In the genomic region with DNA sequence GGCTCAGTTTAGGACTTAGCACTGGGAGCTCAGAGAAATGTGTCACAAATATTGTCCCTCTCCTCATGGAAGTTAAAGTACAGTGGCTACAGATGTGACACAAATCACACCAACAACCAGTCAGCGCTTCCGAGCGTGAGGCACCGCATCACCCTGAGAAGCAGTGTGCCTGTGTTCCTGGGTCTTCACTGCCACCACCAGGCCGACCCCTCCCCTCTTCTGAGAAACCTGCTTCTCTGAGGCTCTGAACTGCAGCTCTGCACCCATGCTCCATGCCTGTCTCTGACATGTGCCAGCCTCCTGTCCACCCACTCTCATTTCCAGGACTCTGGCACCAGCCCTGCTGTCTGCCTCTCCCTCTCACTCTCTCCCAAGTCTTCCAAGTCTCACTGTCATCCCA, we compare ENCODE assay signal across 24 cellular contexts.
DNase-seq lines count a peak whose midpoint lies in the region; ATAC-seq, FAIRE-seq and TF ChIP-seq lines count a peak whose summit lies in the region.
"Had no signal": no experiment of that assay in that cellular context is flagged by ENCODE, and none has a peak within 500 bp of the region (broad histone marks: within the 10 kb centered on the region; RNA-seq: fewer than 3 reads in every experiment).

No MANE protein-coding gene starts in this region.

- no peak for TF ChIP-seq POLR2A in H1 (IDR thresholded peaks at IDR 0.05; ENCODE audit: control extremely low read depth in 1 of 2, low read depth in 2 of 2, low read length in 2 of 2)

- no peaks in the 10 kb centered on the region; the same call in 1 of the 2 replicates for H3K23me2 ChIP-seq in H1 (ENCODE audit: low read depth, low read length)

- H3K9me3 ChIP-seq in DND-41 (ENCODE audit: insufficient read depth, low read length, severe bottlenecking) (no peaks in the 10 kb centered on the region), H1 (ENCODE audit: insufficient read depth in 2 of 2, low read depth in 1 of 2, low read length in 1 of 2) (no peaks in the 10 kb centered on the region), ascending aorta (no peaks in the 10 kb centered on the region)
- H3K9me3 ChIP-seq: BE2C, BLaER1 had no signal

- no peak overlapping the region for H2BK120ac ChIP-seq in H1 (replicated peaks; ENCODE audit: low read depth, low read length)

- no peaks in the 10 kb centered on the region for H3K9me2 ChIP-seq in GM23338 (ENCODE audit: insufficient read depth)

- H3K79me1 ChIP-seq in H1 (ENCODE audit: low read depth, low read length): no peaks in the 10 kb centered on the region

- H3K4me2 ChIP-seq in DND-41 (ENCODE audit: insufficient read depth, low read length): no peak overlapping the region
- H3K4me2 ChIP-seq in GM23338: no peak overlapping the region
- no peak overlapping the region for H3K4me2 ChIP-seq in H1 (ENCODE audit: insufficient read depth in 1 of 2, low read depth in 2 of 2, low read length in 2 of 2)
- H3K4me2 ChIP-seq: BLaER1 had no signal

- H3K14ac ChIP-seq in H1 (ENCODE audit: insufficient read length): no peak overlapping the region

- H3K9me3 Mint-ChIP-seq in GM23338 (no peaks in the 10 kb centered on the region; the same call in 2 of the 3 replicates), chondrocyte (ENCODE audit: low read depth) (no peaks in the 10 kb centered on the region)
- H3K9me3 Mint-ChIP-seq: CD14-positive monocyte; CD4-positive, alpha-beta memory T cell; CD4-positive, CD25-positive, alpha-beta regulatory T cell; CD8-positive, alpha-beta memory T cell had no signal

- H3F3A ChIP-seq in GM23338 (replicated peaks; ENCODE audit: low read depth): no peaks in the 10 kb centered on the region

- intact Hi-C loops in ascending aorta (cut with DNase I): no loop called here

- no peak overlapping the region for H4K91ac ChIP-seq in H1 (replicated peaks; ENCODE audit: insufficient read length, low read length)

- no peak for TF ChIP-seq EP300 in H1 (IDR thresholded peaks at IDR 0.05; ENCODE audit: borderline replicate concordance in 1 of 2, low read depth in 2 of 2, low read length in 2 of 2)

- H3K4me3 Mint-ChIP-seq in GM23338 (no peak overlapping the region), chondrocyte (ENCODE audit: unreplicated experiment) (no peak overlapping the region)
- H3K4me3 Mint-ChIP-seq: CD14-positive monocyte; CD4-positive, alpha-beta memory T cell; CD4-positive, CD25-positive, alpha-beta regulatory T cell; CD8-positive, alpha-beta memory T cell had no signal

- H3K23ac ChIP-seq in H1 (ENCODE audit: insufficient read length): no peak overlapping the region

- no peak overlapping the region for H3K27ac ChIP-seq in DND-41 (ENCODE audit: low read length)
- H3K27ac ChIP-seq in GM23338 (ENCODE audit: low read depth): no peak overlapping the region
- H3K27ac ChIP-seq in H1 (ENCODE audit: low read depth, low read length): no peak overlapping the region
- H3K27ac ChIP-seq in ascending aorta: no peak overlapping the region
- H3K27ac ChIP-seq: BLaER1 had no signal

- CTCF ChIA-PET in H1 (lab: Charles Lee; ENCODE audit: partially characterized antibody): interaction anchor here (1.8 to 2.3 kb wide), 2 partner anchors 9 kb away, joined by 7 to 11 read pairs; no protein-coding TSS in a partner anchor

- H3K27me3 Mint-ChIP-seq in GM23338 (ENCODE audit: insufficient read depth, low read depth, poor library complexity) (peaks cover 1% of the 10 kb centered on the region), chondrocyte (ENCODE audit: low read depth) (peaks cover 13% of the 10 kb centered on the region)

- H2BK15ac ChIP-seq in H1 (ENCODE audit: low read length): no peak overlapping the region

- DNase-seq in DND-41 (no peak), GM23338 (ENCODE audit: low spot score) (no peak), H1 (ENCODE audit: low read depth in 1 of 2, low spot score in 2 of 2) (no peak), ascending aorta (ENCODE audit: low spot score in 2 of 2) (no peak), chondrocyte (ENCODE audit: low spot score) (no peak)
- DNase-seq: 8988T; ACHN; BE2C; C1 segment of cervical spinal cord; CD4-positive, alpha-beta memory T cell; CD4-positive, CD25-positive, alpha-beta regulatory T cell; CD8-positive, alpha-beta memory T cell; COR-L47; DMS 273 treated with DMSO at 0.1 percent for 48 hours; DMS153; DMS53; DMS79; GF-D8 had no signal

- TF ChIP-seq CTCF in DND-41 (IDR thresholded peaks at IDR 0.05; ENCODE audit: borderline replicate concordance, extremely low read depth, low read length, poor library complexity, severe bottlenecking) (no peak), GM23338 (conservative IDR thresholded peaks at IDR 0.05; ENCODE audit: low read depth in 2 of 2) (peak in 1 of 2 experiments; percentile 39; a peak in 2 of 4 replicates), H1 (IDR thresholded peaks at IDR 0.05; ENCODE audit: control extremely low read depth in 1 of 3, insufficient read depth in 1 of 3, low read depth in 1 of 3, low read length in 3 of 3) (peak in 1 of 3 experiments; percentile 21; a peak in 1 of 4 replicates), ascending aorta (IDR thresholded peaks at IDR 0.05) (no peak), chondrocyte (IDR thresholded peaks at IDR 0.05) (no peak)

- H2BK12ac ChIP-seq in H1 (ENCODE audit: low read depth, low read length): no peak overlapping the region

- no peak overlapping the region for H3K56ac ChIP-seq in H1 (replicated peaks; ENCODE audit: insufficient read length, low read depth, low read length)

- POLR2A ChIA-PET in H1 (lab: Charles Lee; ENCODE audit: partially characterized antibody): no interaction called here

- TF ChIP-seq RAD21 in H1 (IDR thresholded peaks at IDR 0.05 in 1 of 2, conservative IDR thresholded peaks at IDR 0.05 in 1 of 2; ENCODE audit: low read depth in 2 of 2, low read length in 2 of 2): peak; percentile 25 to 29; a peak in 3 of 4 replicates

- H3K18ac ChIP-seq in H1 (ENCODE audit: extremely low read depth, low read length): no peak overlapping the region

- H3K4me1 ChIP-seq in DND-41 (ENCODE audit: insufficient read depth, low read length): no peaks in the 10 kb centered on the region
- H3K4me1 ChIP-seq in GM23338 (ENCODE audit: insufficient read depth): no peaks in the 10 kb centered on the region
- H3K4me1 ChIP-seq in H1 (replicated peaks in 1 of 4; ENCODE audit: control insufficient read depth in 3 of 4, insufficient read depth in 4 of 4, low read length in 3 of 4): peaks cover 0 to 2% (median 0%) of the 10 kb centered on the region in 4 experiments; a peak in 2 of 7 replicates
- H3K4me1 ChIP-seq in ascending aorta: no peaks in the 10 kb centered on the region
- H3K4me1 ChIP-seq: BE2C, BLaER1 had no signal

- H4K5ac ChIP-seq in H1 (ENCODE audit: insufficient read length, low read depth, low read length): no peak overlapping the region

- no peak overlapping the region for H2AK5ac ChIP-seq in H1 (ENCODE audit: low read depth, low read length)

- no peaks in the 10 kb centered on the region for H3K79me2 ChIP-seq in DND-41 (ENCODE audit: insufficient read depth, low read length)
- no peaks in the 10 kb centered on the region for H3K79me2 ChIP-seq in GM23338 (replicated peaks; ENCODE audit: insufficient read depth)
- H3K79me2 ChIP-seq in H1 (ENCODE audit: control insufficient read depth in 1 of 2, insufficient read depth in 2 of 2, low read length in 2 of 2): no peaks in the 10 kb centered on the region

- H3K27ac Mint-ChIP-seq in GM23338 (no peak overlapping the region), chondrocyte (ENCODE audit: unreplicated experiment) (no peak overlapping the region)
- H3K27ac Mint-ChIP-seq: CD14-positive monocyte; CD4-positive, alpha-beta memory T cell; CD4-positive, CD25-positive, alpha-beta regulatory T cell; CD8-positive, alpha-beta memory T cell had no signal

- ATAC-seq in DND-41 (ENCODE audit: insufficient read depth, low read depth) (peak; percentile 24; the same call in 1 of the 3 replicates), GM23338 (peak; percentile 37; the same call in 2 of the 3 replicates)

- H3K36me3 ChIP-seq in DND-41 (ENCODE audit: insufficient read depth, low read length) (no peaks in the 10 kb centered on the region), GM23338 (ENCODE audit: insufficient read depth) (no peaks in the 10 kb centered on the region), H1 (ENCODE audit: control insufficient read depth in 2 of 4, insufficient read depth in 4 of 4, low read length in 3 of 4) (no peaks in the 10 kb centered on the region), ascending aorta (no peaks in the 10 kb centered on the region)
- H3K36me3 ChIP-seq: BE2C, BLaER1 had no signal

- H3K4me3 ChIP-seq in DND-41 (ENCODE audit: low read depth in 1 of 2, low read length in 2 of 2): no peak overlapping the region
- H3K4me3 ChIP-seq in GM23338: no peak overlapping the region
- no peak overlapping the region for H3K4me3 ChIP-seq in H1 (ENCODE audit: extremely low read depth in 1 of 4, insufficient read depth in 2 of 4, low read depth in 3 of 4, low read length in 4 of 4)
- no peak overlapping the region for H3K4me3 ChIP-seq in ascending aorta
- H3K4me3 ChIP-seq: BLaER1 had no signal

- no peak overlapping the region for H2BK5ac ChIP-seq in H1 (ENCODE audit: low read depth, low read length)

- H2AFZ ChIP-seq in DND-41 (ENCODE audit: low read depth, low read length) (no peak overlapping the region), GM23338 (no peak overlapping the region), H1 (ENCODE audit: low read length) (no peak overlapping the region)

- WGBS in H1 (ENCODE audit: extremely low coverage in 1 of 2, insufficient coverage in 1 of 2, insufficient read length in 1 of 2, insufficient replicate concordance in 2 of 2, low coverage in 1 of 2, low lambda C conversion rate in 2 of 2, missing lambda C conversion rate in 1 of 2), 2 experiments: 96% methylated on average over 5 of the region's 5 CpGs; no CpG with 5 or more reads in 1 of the 2 experiments

- H3K4me1 Mint-ChIP-seq in GM23338 (no peaks in the 10 kb centered on the region), chondrocyte (ENCODE audit: low read depth) (no peaks in the 10 kb centered on the region)
- H3K4me1 Mint-ChIP-seq: CD4-positive, alpha-beta memory T cell; CD4-positive, CD25-positive, alpha-beta regulatory T cell; CD8-positive, alpha-beta memory T cell had no signal

- no peak overlapping the region for H3K9ac ChIP-seq in DND-41 (ENCODE audit: low read depth, low read length)
- H3K9ac ChIP-seq in H1 (replicated peaks in 1 of 4; ENCODE audit: extremely low read depth in 1 of 4, low read depth in 3 of 4, low read length in 3 of 4): no peak overlapping the region
- H3K9ac ChIP-seq: BLaER1 had no signal

- H4K20me1 ChIP-seq in DND-41 (ENCODE audit: insufficient read depth, low read length) (no peaks in the 10 kb centered on the region), GM23338 (replicated peaks; ENCODE audit: insufficient read depth) (no peaks in the 10 kb centered on the region), H1 (replicated peaks in 1 of 2; ENCODE audit: control insufficient read depth in 1 of 2, insufficient read depth in 2 of 2, low read length in 2 of 2) (no peaks in the 10 kb centered on the region)
- H4K20me1 ChIP-seq: BLaER1 had no signal

- H3K4ac ChIP-seq in H1 (replicated peaks; ENCODE audit: insufficient read length, low read depth, low read length): no peak overlapping the region

- H4K8ac ChIP-seq in H1 (ENCODE audit: extremely low read depth, insufficient read depth, low read length): no peak overlapping the region

- H3K36me3 Mint-ChIP-seq in GM23338 (ENCODE audit: low read depth) (no peaks in the 10 kb centered on the region), chondrocyte (ENCODE audit: low read depth) (no peaks in the 10 kb centered on the region)
- H3K36me3 Mint-ChIP-seq: CD14-positive monocyte; CD4-positive, alpha-beta memory T cell; CD4-positive, CD25-positive, alpha-beta regulatory T cell; CD8-positive, alpha-beta memory T cell had no signal

- H3K27me3 ChIP-seq in DND-41 (ENCODE audit: insufficient read depth, low read length, poor library complexity) (no peaks in the 10 kb centered on the region), GM23338 (ENCODE audit: insufficient read depth) (no peaks in the 10 kb centered on the region), H1 (replicated peaks in 1 of 4; ENCODE audit: control insufficient read depth in 3 of 4, extremely low read depth in 1 of 4, insufficient read depth in 3 of 4, low read length in 3 of 4) (no peaks in the 10 kb centered on the region), ascending aorta (no peaks in the 10 kb centered on the region)
- H3K27me3 ChIP-seq: BE2C, BLaER1 had no signal

- H2BK20ac ChIP-seq in H1 (ENCODE audit: low read length): no peak overlapping the region

- FAIRE-seq in H1 (lab: Jason Lieb, UNC): no peak
- FAIRE-seq: A204.1, G401.6, GM12891, GM19239 had no signal
